Comparison of ENCODE assay signal across 29 cellular contexts in genomic region chr10:42767906-42768305, GRCh38.
"Had no signal": no experiment of that assay in that cellular context is flagged by ENCODE, and none has a peak within 500 bp of the region (broad histone marks: within the 10 kb centered on the region; RNA-seq: fewer than 3 reads in every experiment).

No MANE protein-coding gene starts in this region.

- H3K36me3 Mint-ChIP-seq: activated naive CD4-positive, alpha-beta T cell treated with anti-CD3 and anti-CD28 coated beads, Interleukin-2, amount 50 U/mL, for 72 hours; activated naive CD8-positive, alpha-beta T cell treated with anti-CD3 and anti-CD28 coated beads, Interleukin-2, amount 10 ng/mL, durations not matched to agents 7 days and 5 days; brain; T-cell had no signal

- DNase-seq: activated CD4-positive, alpha-beta memory T cell treated with anti-CD3 and anti-CD28 coated beads, Interleukin-2, amount 10 ng/mL, durations not matched to agents 7 days and 5 days; activated CD4-positive, alpha-beta T cell treated with anti-CD3 and anti-CD28 coated beads for 1 hour; activated CD4-positive, alpha-beta T cell treated with anti-CD3 and anti-CD28 coated beads for 4 hours; activated CD4-positive, alpha-beta T cell treated with anti-CD3 and anti-CD28 coated beads, Interleukin-2, amount 10 ng/mL, durations not matched to agents 7 days and 5 days; activated CD4-positive, alpha-beta T cell treated with anti-CD3 and anti-CD28 coated beads, Interleukin-2, amount 50 U/mL, for 4 hours; activated CD8-positive, alpha-beta memory T cell treated with anti-CD3 and anti-CD28 coated beads for 24 hours; activated effector memory CD4-positive, alpha-beta T cell treated with Interleukin-2 at 50 U/mL for 16 hours; activated gamma-delta T cell treated with Interleukin-2 at 50 U/mL for 16 hours; activated naive CD4-positive, alpha-beta T cell treated with Interleukin-2 at 50 U/mL for 16 hours; activated naive CD8-positive, alpha-beta T cell treated with anti-CD3 and anti-CD28 coated beads, Interleukin-2, amount 10 ng/mL, durations not matched to agents 7 days and 5 days; activated T-cell treated with anti-CD3 and anti-CD28 coated beads, Interleukin-2, amount 50 U/mL, for 4 hours; cortex of kidney; dermis blood vessel endothelial cell; effector CD4-positive, alpha-beta T cell; effector memory CD8-positive, alpha-beta T cell; erythroblast; foreskin keratinocyte; gastrocnemius medialis; glutamatergic neuron; heart left ventricle; T-cell had no signal

- ATAC-seq: activated naive CD4-positive, alpha-beta T cell treated with anti-CD3 and anti-CD28 coated beads, Interleukin-2, amount 50 U/mL, for 72 hours; activated T-cell treated with anti-CD3 and anti-CD28 coated beads, Interleukin-2, amount 50 U/mL, for 4 hours; activated T-helper 17 cell treated with anti-CD3 and anti-CD28 coated beads, Interleukin-2, amount 50 U/mL, for 72 hours; effector memory CD8-positive, alpha-beta T cell; foreskin keratinocyte; gastrocnemius medialis; heart left ventricle; T-cell had no signal

- H3K4me3 Mint-ChIP-seq: activated CD4-positive, alpha-beta memory T cell treated with anti-CD3 and anti-CD28 coated beads, Interleukin-2, amount 10 ng/mL, durations not matched to agents 7 days and 5 days; activated CD4-positive, alpha-beta T cell treated with anti-CD3 and anti-CD28 coated beads, Interleukin-2, amount 10 ng/mL, durations not matched to agents 7 days and 5 days; activated naive CD8-positive, alpha-beta T cell treated with anti-CD3 and anti-CD28 coated beads, Interleukin-2, amount 10 ng/mL, durations not matched to agents 7 days and 5 days; activated T-cell treated with anti-CD3 and anti-CD28 coated beads, Interleukin-2, amount 50 U/mL, for 4 hours; activated T-helper 17 cell treated with anti-CD3 and anti-CD28 coated beads, Interleukin-2, amount 50 U/mL, for 72 hours; brain; effector memory CD8-positive, alpha-beta T cell; T-cell; T-helper 1 cell treated with Interleukin-12 subunit alpha and Interleukin-12 subunit beta and Interleukin-4 antibody, amounts not matched to agents 30 μg/mL and 1 μg/mL, for 36 hours had no signal

- H3K4me1 Mint-ChIP-seq: activated CD4-positive, alpha-beta memory T cell treated with anti-CD3 and anti-CD28 coated beads, Interleukin-2, amount 10 ng/mL, durations not matched to agents 7 days and 5 days; activated CD4-positive, alpha-beta T cell treated with anti-CD3 and anti-CD28 coated beads, Interleukin-2, amount 10 ng/mL, durations not matched to agents 7 days and 5 days; activated naive CD8-positive, alpha-beta T cell treated with anti-CD3 and anti-CD28 coated beads, Interleukin-2, amount 10 ng/mL, durations not matched to agents 7 days and 5 days; activated T-helper 17 cell treated with anti-CD3 and anti-CD28 coated beads, Interleukin-2, amount 50 U/mL, for 72 hours; brain; T-cell had no signal

- H3K36me3 ChIP-seq: ascending aorta, breast epithelium, cardiac muscle cell, esophagus muscularis mucosa, gastrocnemius medialis, heart left ventricle had no signal

- H3K27ac Mint-ChIP-seq: activated CD4-positive, alpha-beta memory T cell treated with anti-CD3 and anti-CD28 coated beads, Interleukin-2, amount 10 ng/mL, durations not matched to agents 7 days and 5 days; activated CD4-positive, alpha-beta T cell treated with anti-CD3 and anti-CD28 coated beads, Interleukin-2, amount 10 ng/mL, durations not matched to agents 7 days and 5 days; activated naive CD4-positive, alpha-beta T cell treated with anti-CD3 and anti-CD28 coated beads, Interleukin-2, amount 50 U/mL, for 72 hours; activated naive CD8-positive, alpha-beta T cell treated with anti-CD3 and anti-CD28 coated beads, Interleukin-2, amount 10 ng/mL, durations not matched to agents 7 days and 5 days; activated T-helper 17 cell treated with anti-CD3 and anti-CD28 coated beads, Interleukin-2, amount 50 U/mL, for 72 hours; brain; T-cell; T-helper 1 cell treated with Interleukin-12 subunit alpha and Interleukin-12 subunit beta and Interleukin-4 antibody, amounts not matched to agents 30 μg/mL and 1 μg/mL, for 36 hours had no signal

- H3K9me3 ChIP-seq: ascending aorta, esophagus muscularis mucosa, gastrocnemius medialis, heart left ventricle had no signal

- H3K27me3 ChIP-seq: ascending aorta, breast epithelium, cardiac muscle cell, foreskin keratinocyte had no signal

- H3K4me3 ChIP-seq: ascending aorta, breast epithelium, cardiac muscle cell, esophagus muscularis mucosa, gastrocnemius medialis, heart left ventricle had no signal

- H3K27ac ChIP-seq: ascending aorta, breast epithelium, cardiac muscle cell, esophagus muscularis mucosa, foreskin keratinocyte, gastrocnemius medialis, heart left ventricle had no signal

- H3K4me1 ChIP-seq: ascending aorta, breast epithelium, esophagus muscularis mucosa, foreskin keratinocyte, gastrocnemius medialis, heart left ventricle had no signal
